8 cellular contexts compared by ENCODE assay signal in genomic region chr19:46601318-46602224, GRCh38. TPM values are rescaled to one million over a fixed set of nuclear protein-coding genes. Genes with fewer than 3 reads are reported as not detected.
A peak's percentile ranks its signal among the peaks of the same experiment; 100 is the strongest.
DNase-seq lines count a peak whose midpoint lies in the region; ATAC-seq and TF ChIP-seq lines count a peak whose summit lies in the region.

Gene CALM3, plus strand, starts transcription at chr19:46601330. Its CDS starts 105 bp downstream, at chr19:46601435.

- CTCF ChIA-PET in activated B cell treated with CpG ODN at 0.5 μM for 24 hours (lab: Charles Lee): interaction anchor here (1.2 to 5.3 kb wide), 5 partner anchors 10 to 127 kb away, joined by 3 to 33 read pairs (median 7); partner anchors contain the start of gene DACT3

- H2AFZ ChIP-seq in ACC112 (ENCODE audit: low read length, unreplicated experiment) (peak within 1 kb of the TSS; percentile 59), parathyroid adenoma (peak within 1 kb of the TSS; percentile 100)

- peaks cover 30% of the 10 kb centered on the region for H3K4me1 Mint-ChIP-seq in activated B cell treated with CpG ODN at 0.5 μM for 24 hours
- H3K4me1 Mint-ChIP-seq in glutamatergic neuron (ENCODE audit: low read depth, unreplicated experiment): peaks cover 18% of the 10 kb centered on the region

- H3K36me3 Mint-ChIP-seq in activated B cell treated with CpG ODN at 0.5 μM for 24 hours (ENCODE audit: low read depth) (peaks cover 21% of the 10 kb centered on the region), glutamatergic neuron (ENCODE audit: unreplicated experiment) (peaks cover 18% of the 10 kb centered on the region)

- H3K4me2 ChIP-seq in parathyroid adenoma (ENCODE audit: low read length): peak within 1 kb of the TSS; percentile 98

- H3K4me1 ChIP-seq in ACC112 (ENCODE audit: control insufficient read depth, insufficient read depth, low read length, unreplicated experiment) (no peaks in the 10 kb centered on the region), parathyroid adenoma (peaks cover 16% of the 10 kb centered on the region)

- peak within 1 kb of the TSS; percentile 100 for H3K27ac Mint-ChIP-seq in activated B cell treated with CpG ODN at 0.5 μM for 24 hours
- peak within 1 kb of the TSS; percentile 100 for H3K27ac Mint-ChIP-seq in glutamatergic neuron (ENCODE audit: unreplicated experiment)

- H3K9me3 Mint-ChIP-seq in activated B cell treated with CpG ODN at 0.5 μM for 24 hours (peaks cover 7% of the 10 kb centered on the region), glutamatergic neuron (ENCODE audit: unreplicated experiment) (peaks cover 23% of the 10 kb centered on the region)

- H3K79me2 ChIP-seq in ACC112 (ENCODE audit: control insufficient read depth, insufficient read depth, low read length, unreplicated experiment) (peaks cover 50% of the 10 kb centered on the region), parathyroid adenoma (peaks cover 21% of the 10 kb centered on the region)

- DNase-seq in H4 (ENCODE audit: low spot score): no peak
- DNase-seq in activated B cell treated with CpG ODN at 0.5 μM for 24 hours: no peak
- peak; percentile 52 for DNase-seq in glutamatergic neuron
- no peak for DNase-seq in globus pallidus (ENCODE audit: low spot score)
- DNase-seq in HCEC 1CT: no peak

- TF ChIP-seq CTCF in activated B cell treated with CpG ODN at 0.5 μM for 24 hours (IDR thresholded peaks at IDR 0.05) (no peak), glutamatergic neuron (IDR thresholded peaks at IDR 0.05; ENCODE audit: partially characterized antibody, unreplicated experiment) (no peak), parathyroid adenoma (IDR thresholded peaks at IDR 0.05) (no peak)

- peak within 1 kb of the TSS; percentile 99 for H3K4me3 Mint-ChIP-seq in activated B cell treated with CpG ODN at 0.5 μM for 24 hours
- peak within 1 kb of the TSS; percentile 97 for H3K4me3 Mint-ChIP-seq in glutamatergic neuron (ENCODE audit: unreplicated experiment)

- H3K36me3 ChIP-seq in ACC112 (ENCODE audit: insufficient read depth, low read length) (no peaks in the 10 kb centered on the region), parathyroid adenoma (ENCODE audit: control insufficient read depth, insufficient read depth, low read length) (no peaks in the 10 kb centered on the region)

- H3K9ac ChIP-seq in parathyroid adenoma: peak within 1 kb of the TSS; percentile 94

- H3K4me3 ChIP-seq in ACC112 (ENCODE audit: low read depth, low read length) (peak within 1 kb of the TSS; percentile 92), parathyroid adenoma (ENCODE audit: low read depth, low read length) (peak within 1 kb of the TSS; percentile 98)

- H3K27ac ChIP-seq in ACC112 (ENCODE audit: low read depth, low read length) (peak within 1 kb of the TSS; percentile 97), parathyroid adenoma (peak within 1 kb of the TSS; percentile 100)

- no peaks in the 10 kb centered on the region for H3K27me3 ChIP-seq in ACC112 (ENCODE audit: insufficient read depth, low read length)
- H3K27me3 ChIP-seq in parathyroid adenoma (ENCODE audit: control insufficient read depth, insufficient read depth, low read length): no peaks in the 10 kb centered on the region

- intact Hi-C loops in activated B cell treated with CpG ODN at 0.5 μM for 24 hours (cut with micrococcal nuclease): loop anchor here (2.0 kb wide), 5 partner anchors 17 to 447 kb away; partner anchors contain the start of genes AP2S1, ARHGAP35, FKRP and STRN4

- no peaks in the 10 kb centered on the region for H3K27me3 Mint-ChIP-seq in activated B cell treated with CpG ODN at 0.5 μM for 24 hours
- peaks cover 16% of the 10 kb centered on the region for H3K27me3 Mint-ChIP-seq in glutamatergic neuron (ENCODE audit: unreplicated experiment)

- POLR2A ChIA-PET in activated B cell treated with CpG ODN at 0.5 μM for 24 hours (lab: Charles Lee): interaction anchor here (0.6 to 4.3 kb wide), 28 partner anchors 11 to 884 kb away, joined by 3 to 69 read pairs (median 5); partner anchors contain the start of genes DACT3, GNG8, PTGIR and SLC1A5

- ATAC-seq in activated B cell treated with CpG ODN at 0.5 μM for 24 hours (ENCODE audit: low read depth) (no peak), HG02571 (IDR thresholded peaks at IDR 0.05; ENCODE audit: unreplicated experiment) (no peak)

- no peaks in the 10 kb centered on the region for H3K9me3 ChIP-seq in parathyroid adenoma (ENCODE audit: control insufficient read depth, low read length)

RNA-seq across cellular contexts. Expression of gene CALM3, which starts in this region (rescaled TPM):
- 166 TPM in 2 replicates for total RNA-seq in H4 (2014; rRNA removed; shearing (Covaris generic))
- total RNA-seq in activated B cell treated with CpG ODN at 0.5 μM for 24 hours (174 and 200 TPM in 2 replicates), glutamatergic neuron (ENCODE audit: unreplicated experiment) (845 TPM)
